Comparison of ENCODE assay signal across 20 cellular contexts in the genomic region with DNA sequence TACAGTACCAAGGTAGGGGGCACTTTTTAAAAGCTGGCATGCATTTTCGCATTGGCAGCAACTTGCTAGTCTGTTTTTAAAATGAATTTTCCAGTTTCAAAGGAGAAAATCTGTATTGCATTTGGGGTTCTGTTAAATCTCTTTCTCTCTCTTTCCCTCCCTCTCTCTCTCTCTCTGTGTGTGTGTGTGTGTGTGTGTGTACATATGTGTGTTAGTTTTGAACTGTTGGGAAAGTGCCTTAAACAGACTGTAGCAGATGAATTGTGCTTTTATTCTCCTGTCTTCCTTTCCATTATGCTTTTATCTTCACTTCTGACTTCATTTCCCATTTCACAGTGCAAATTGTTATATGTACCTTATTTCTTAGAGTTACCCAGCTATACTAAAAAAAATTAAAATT. TPM values are rescaled to one million over a fixed set of nuclear protein-coding genes. Genes with fewer than 3 reads are reported as not detected.
DNase-seq lines count a peak whose midpoint lies in the region; ATAC-seq and TF ChIP-seq lines count a peak whose summit lies in the region.
"Had no signal": no experiment of that assay in that cellular context is flagged by ENCODE, and none has a peak within 500 bp of the region (broad histone marks: within the 10 kb centered on the region; RNA-seq: fewer than 3 reads in every experiment).

No MANE protein-coding gene starts in this region.

- peaks cover 5% of the 10 kb centered on the region for H3K36me3 Mint-ChIP-seq in activated CD4-positive, alpha-beta T cell treated with anti-CD3 and anti-CD28 coated beads for 36 hours (ENCODE audit: low read depth)
- H3K36me3 Mint-ChIP-seq in stimulated activated naive CD8-positive, alpha-beta T cell treated with anti-CD3 and anti-CD28 coated beads, Interleukin-15, Interleukin-2, amounts not matched to agents 100 ng/mL and 50 ng/mL, for 24 hours (ENCODE audit: low read depth) = peaks cover 5% of the 10 kb centered on the region

- POLR2A ChIA-PET in activated CD4-positive, alpha-beta T cell treated with anti-CD3 and anti-CD28 coated beads for 36 hours (lab: Charles Lee) = no interaction called here

- intact Hi-C loops in activated CD4-positive, alpha-beta T cell treated with anti-CD3 and anti-CD28 coated beads for 36 hours (cut with DNase I, micrococcal nuclease) = no loop called here
- intact Hi-C loops in esophagus muscularis mucosa (cut with DNase I) = no loop called here

- no peaks in the 10 kb centered on the region for H3K9me3 ChIP-seq in esophagus muscularis mucosa
- H3K9me3 ChIP-seq: HAP-1 had no signal

- H3K27me3 ChIP-seq in esophagus muscularis mucosa = no peaks in the 10 kb centered on the region

- H3K4me3 Mint-ChIP-seq in activated CD4-positive, alpha-beta T cell treated with anti-CD3 and anti-CD28 coated beads for 36 hours = no peak overlapping the region
- no peak overlapping the region for H3K4me3 Mint-ChIP-seq in stimulated activated naive CD8-positive, alpha-beta T cell treated with anti-CD3 and anti-CD28 coated beads, Interleukin-15, Interleukin-2, amounts not matched to agents 100 ng/mL and 50 ng/mL, for 24 hours
- H3K4me3 Mint-ChIP-seq: B cell; CD8-positive, alpha-beta T cell had no signal

- no peak for TF ChIP-seq CTCF in esophagus muscularis mucosa (IDR thresholded peaks at IDR 0.05)

- H3K27ac Mint-ChIP-seq in activated CD4-positive, alpha-beta T cell treated with anti-CD3 and anti-CD28 coated beads for 36 hours = peak overlapping the region; percentile 64
- H3K27ac Mint-ChIP-seq in stimulated activated naive CD8-positive, alpha-beta T cell treated with anti-CD3 and anti-CD28 coated beads, Interleukin-15, Interleukin-2, amounts not matched to agents 100 ng/mL and 50 ng/mL, for 24 hours = peak overlapping the region; percentile 70
- H3K27ac Mint-ChIP-seq: B cell; CD8-positive, alpha-beta T cell had no signal

- no peak for ATAC-seq in activated CD4-positive, alpha-beta T cell treated with anti-CD3 and anti-CD28 coated beads for 36 hours
- no peak for ATAC-seq in stimulated activated naive CD8-positive, alpha-beta T cell treated with anti-CD3 and anti-CD28 coated beads, Interleukin-15, Interleukin-2, amounts not matched to agents 100 U/mL and 50 U/mL, for 24 hours
- ATAC-seq: CD8-positive, alpha-beta T cell had no signal

- WGBS in esophagus muscularis mucosa = 71% methylated on average over 1 of the region's 1 CpG

- H3K4me1 ChIP-seq in esophagus muscularis mucosa = peaks cover 29 to 79% (median 72%) of the 10 kb centered on the region in 4 donors

- no peaks in the 10 kb centered on the region for H3K27me3 Mint-ChIP-seq in activated CD4-positive, alpha-beta T cell treated with anti-CD3 and anti-CD28 coated beads for 36 hours
- peaks cover 3% of the 10 kb centered on the region for H3K27me3 Mint-ChIP-seq in stimulated activated naive CD8-positive, alpha-beta T cell treated with anti-CD3 and anti-CD28 coated beads, Interleukin-15, Interleukin-2, amounts not matched to agents 100 ng/mL and 50 ng/mL, for 24 hours
- H3K27me3 Mint-ChIP-seq: B cell had no signal

- no peak for TF ChIP-seq EP300 in esophagus muscularis mucosa (IDR thresholded peaks at IDR 0.05)

- no peak overlapping the region for H3K4me3 ChIP-seq in esophagus muscularis mucosa
- H3K4me3 ChIP-seq: HAP-1 had no signal

- H3K27ac ChIP-seq in esophagus muscularis mucosa (replicated peaks in 1 of 4) = peak overlapping the region; percentile 27 to 48 (median 41)
- H3K27ac ChIP-seq: 22Rv1 had no signal

- peaks cover 0 to 20% (median 4%) of the 10 kb centered on the region in 4 donors for H3K36me3 ChIP-seq in esophagus muscularis mucosa
- H3K36me3 ChIP-seq: HAP-1 had no signal

- CTCF ChIA-PET in activated CD4-positive, alpha-beta T cell treated with anti-CD3 and anti-CD28 coated beads for 36 hours (lab: Charles Lee) = interaction anchor here (1.8 to 2.9 kb wide), 2 partner anchors 15 to 162 kb away, joined by 8 to 13 read pairs; no protein-coding TSS in a partner anchor

- H3K4me1 Mint-ChIP-seq in activated CD4-positive, alpha-beta T cell treated with anti-CD3 and anti-CD28 coated beads for 36 hours = peaks cover 32% of the 10 kb centered on the region
- peaks cover 42% of the 10 kb centered on the region for H3K4me1 Mint-ChIP-seq in stimulated activated naive CD8-positive, alpha-beta T cell treated with anti-CD3 and anti-CD28 coated beads, Interleukin-15, Interleukin-2, amounts not matched to agents 100 ng/mL and 50 ng/mL, for 24 hours (ENCODE audit: low read depth)

- DNase-seq in activated CD4-positive, alpha-beta T cell treated with anti-CD3 and anti-CD28 coated beads for 36 hours = no peak
- no peak for DNase-seq in activated CD4-positive, alpha-beta T cell treated with anti-CD3 and anti-CD28 coated beads, Interleukin-2, amount 50 U/mL, for 4 hours
- DNase-seq in stimulated activated naive CD8-positive, alpha-beta T cell treated with anti-CD3 and anti-CD28 coated beads, Interleukin-15, Interleukin-2, amounts not matched to agents 100 U/mL and 50 U/mL, for 24 hours = no peak
- DNase-seq in esophagus muscularis mucosa (ENCODE audit: extremely low spot score) (no peak), NCI-H187 treated with DMSO at 0.1 percent for 48 hours (lab: John Stamatoyannopoulos, UW) (no peak), anterior cingulate cortex (lab: John Stamatoyannopoulos, UW) (no peak), G401 (ENCODE audit: low spot score) (no peak)
- DNase-seq: CD8-positive, alpha-beta T cell; DMS79; KBM-7; NCI-H1417; NCI-H2029; NCI-H2171; NCI-H446; NCI-H69; OCI-M1 had no signal

- TF ChIP-seq POLR2A in esophagus muscularis mucosa (IDR thresholded peaks at IDR 0.05; ENCODE audit: low read depth) = no peak

- in situ Hi-C loops in G401 (cut with HindIII; ENCODE audit: low sequenced_read_pairs) = no loop called here

- H3K9me3 Mint-ChIP-seq in activated CD4-positive, alpha-beta T cell treated with anti-CD3 and anti-CD28 coated beads for 36 hours (ENCODE audit: low read depth) = no peaks in the 10 kb centered on the region
- H3K9me3 Mint-ChIP-seq in stimulated activated naive CD8-positive, alpha-beta T cell treated with anti-CD3 and anti-CD28 coated beads, Interleukin-15, Interleukin-2, amounts not matched to agents 100 ng/mL and 50 ng/mL, for 24 hours = no peaks in the 10 kb centered on the region
- H3K9me3 Mint-ChIP-seq: CD8-positive, alpha-beta T cell had no signal

RNA-seq across cellular contexts. Expression of gene NIBAN1, which starts 7.3 kb away (rescaled TPM):
- 10 to 100 TPM; 18.6 to 19.7 TPM for total RNA-seq in activated CD4-positive, alpha-beta T cell treated with anti-CD3 and anti-CD28 coated beads for 36 hours
- total RNA-seq in esophagus muscularis mucosa = 100 to 1,000 TPM; 493 to 813 (median 584) TPM
- 0.62 and 0.98 TPM in 2 replicates for total RNA-seq in G401 (2014; rRNA removed; shearing (Covaris generic))

Comparison
In these comparisons a context has a peak if more than half of its experiments do, and no peak if none do; other contexts are left out.
1. RNA of gene NIBAN1, which starts 7.3 kb away (total RNA-seq): 493 to 813 TPM in esophagus muscularis mucosa; 18.6 to 19.7 TPM in activated CD4-positive, alpha-beta T cell treated with anti-CD3 and anti-CD28 coated beads for 36 hours and 0.62 to 0.98 TPM in G401; every median in the first group is over 10 times any median in the second.